Comparison of ENCODE assay signal across 1 cellular context in the genomic region with DNA sequence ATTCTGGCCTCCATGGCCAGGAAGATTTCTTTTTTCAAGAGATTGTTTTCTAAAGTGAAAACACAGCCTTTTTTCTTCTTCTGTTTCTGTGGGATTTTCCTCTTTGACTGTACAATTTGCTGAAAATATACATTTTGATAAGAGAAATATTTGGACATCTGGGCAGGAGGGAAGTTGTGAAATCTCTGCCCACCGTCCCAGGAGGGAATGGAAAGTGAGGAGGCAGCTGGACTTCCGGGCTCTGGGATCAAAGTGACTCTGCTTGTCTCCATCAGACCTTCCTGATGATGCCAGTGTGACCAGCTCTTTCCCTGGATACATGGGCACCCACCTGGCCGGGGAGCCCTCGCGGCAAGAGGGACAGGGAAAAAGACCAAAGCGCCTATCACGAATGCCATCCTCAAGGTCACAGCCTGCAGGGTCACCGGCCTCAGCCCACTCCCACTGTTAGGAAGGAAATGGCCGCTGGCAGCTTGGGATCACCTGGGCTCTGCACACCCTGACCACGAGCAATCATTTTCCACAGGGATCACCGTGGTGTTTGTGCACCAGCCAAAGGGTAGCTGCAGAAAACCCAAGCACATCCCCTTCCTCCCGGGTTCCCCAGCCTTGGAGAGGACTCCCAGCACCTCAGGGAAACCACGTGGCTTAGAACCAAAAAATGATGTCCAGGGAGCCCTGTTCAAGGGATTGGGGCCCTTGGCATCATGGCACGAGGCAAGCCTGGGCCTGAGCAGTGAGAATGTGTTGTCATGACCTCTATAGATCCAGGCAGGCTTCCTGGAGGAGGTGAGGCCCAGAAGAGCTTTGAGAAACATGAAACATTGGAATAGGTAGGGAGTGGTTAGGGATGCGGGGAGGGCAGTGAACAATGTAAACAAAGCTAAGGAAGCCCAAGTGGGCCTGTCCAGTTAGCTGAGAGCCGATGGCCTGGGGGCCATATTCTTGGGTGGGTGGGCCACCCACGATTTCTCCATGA.
TF ChIP-seq lines count a peak whose summit lies in the region.

No MANE protein-coding gene starts in this region.

TF ChIP-seq in H1, 55 proteins besides CTCF, POLR2A, EP300 and RAD21 (continued from another document):
- TF ChIP-seq, protein P1, sequence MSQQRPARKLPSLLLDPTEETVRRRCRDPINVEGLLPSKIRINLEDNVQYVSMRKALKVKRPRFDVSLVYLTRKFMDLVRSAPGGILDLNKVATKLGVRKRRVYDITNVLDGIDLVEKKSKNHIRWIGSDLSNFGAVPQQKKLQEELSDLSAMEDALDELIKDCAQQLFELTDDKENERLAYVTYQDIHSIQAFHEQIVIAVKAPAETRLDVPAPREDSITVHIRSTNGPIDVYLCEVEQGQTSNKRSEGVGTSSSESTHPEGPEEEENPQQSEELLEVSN (IDR thresholded peaks at IDR 0.05): no peak
- no peak for TF ChIP-seq EGR1 (IDR thresholded peaks at IDR 0.05; ENCODE audit: borderline replicate concordance, low read depth, low read length)
- TF ChIP-seq JUN (IDR thresholded peaks at IDR 0.05; ENCODE audit: low read depth, low read length): no peak
- no peak for TF ChIP-seq CREB1 (IDR thresholded peaks at IDR 0.05)
- TF ChIP-seq KDM1A (IDR thresholded peaks at IDR 0.05; ENCODE audit: borderline replicate concordance, low read length): no peak
- no peak for TF ChIP-seq TEAD4 (IDR thresholded peaks at IDR 0.05; ENCODE audit: low read depth, low read length)
- TF ChIP-seq SP1 (IDR thresholded peaks at IDR 0.05; ENCODE audit: low read depth, low read length): no peak
- no peak for TF ChIP-seq ASH2L (IDR thresholded peaks at IDR 0.05; ENCODE audit: low read length)
